Comparison of ENCODE assay signal across 8 cellular contexts in the genomic region with DNA sequence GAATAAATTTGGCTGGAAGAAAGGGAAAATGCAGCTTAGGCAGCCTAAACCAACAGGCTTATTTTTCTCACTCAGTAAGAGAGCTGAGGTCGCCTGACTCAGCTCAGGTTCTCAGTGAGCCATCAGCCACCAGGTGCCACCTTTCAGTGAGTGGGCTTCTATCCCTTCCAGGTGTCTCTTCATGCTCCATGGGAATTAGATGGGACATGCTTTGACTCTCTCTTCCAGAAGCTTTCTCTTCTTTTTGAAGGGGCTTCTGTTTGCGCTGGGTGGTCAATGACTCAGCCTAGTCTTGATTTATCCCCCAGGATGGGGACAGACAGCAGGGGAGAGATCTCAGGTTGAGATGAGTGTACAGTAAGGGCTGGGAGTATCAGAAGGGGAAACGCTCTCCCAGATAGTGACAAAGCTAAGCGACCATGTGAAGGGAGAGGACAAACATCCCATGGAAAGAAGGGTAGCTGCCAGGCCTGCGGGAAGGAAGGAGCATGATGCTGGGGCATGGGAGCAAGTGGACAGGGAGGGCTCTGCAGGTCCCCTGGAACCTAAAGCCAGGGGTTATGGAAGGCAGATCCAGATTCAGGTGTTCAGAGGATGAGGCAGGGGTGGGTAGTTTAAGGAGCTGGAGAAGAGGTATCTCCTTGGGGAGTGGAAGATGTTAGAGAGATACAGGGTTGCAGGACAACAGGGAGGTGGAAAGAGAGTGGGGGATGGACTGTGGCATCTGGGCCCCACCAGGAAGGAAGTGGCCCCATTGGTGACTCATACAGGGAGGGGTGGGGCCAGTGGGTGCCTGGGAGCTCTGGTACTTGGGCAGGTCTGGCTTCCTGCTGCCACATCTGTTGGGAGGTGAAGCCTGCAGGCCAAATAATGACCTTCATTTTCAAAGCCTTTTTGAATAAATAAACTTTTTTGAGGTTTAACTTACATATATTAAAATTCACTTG. TPM values are rescaled to one million over a fixed set of nuclear protein-coding genes. Genes with fewer than 3 reads are reported as not detected.
DNase-seq lines count a peak whose midpoint lies in the region; TF ChIP-seq lines count a peak whose summit lies in the region.

No MANE protein-coding gene starts in this region.

- H3K4me2 ChIP-seq in H9 (ENCODE audit: insufficient read depth, insufficient read length, low read length) = peak overlapping the region; percentile 1
- H3K4me2 ChIP-seq in MM.1S (ENCODE audit: low read depth, low read length) = peak overlapping the region; percentile 96

- no peak overlapping the region for H2BK20ac ChIP-seq in H9 (ENCODE audit: low read depth, low read length, poor library complexity, severe bottlenecking)

- H3K4me3 ChIP-seq in GM12864 (ENCODE audit: low read depth, low read length) = peak overlapping the region; percentile 47
- peak overlapping the region; percentile 37 for H3K4me3 ChIP-seq in MM.1S (ENCODE audit: low read length)
- H3K4me3 ChIP-seq in muscle layer of colon (ENCODE audit: low read depth in 1 of 2, low read length in 2 of 2) = no peak overlapping the region

- no peaks in the 10 kb centered on the region for H3K27me3 ChIP-seq in H9 (ENCODE audit: insufficient read depth, low read length)
- H3K27me3 ChIP-seq in MM.1S (replicated peaks; ENCODE audit: insufficient read depth, low read length) = no peaks in the 10 kb centered on the region
- H3K27me3 ChIP-seq in muscle layer of colon (ENCODE audit: control insufficient read depth in 1 of 2, insufficient read depth in 2 of 2, low read length in 2 of 2) = no peaks in the 10 kb centered on the region

- H3K9ac ChIP-seq in H9 (ENCODE audit: extremely low read depth, insufficient read length, low read length) = no peak overlapping the region
- H3K9ac ChIP-seq in MM.1S (ENCODE audit: low read length) = peak overlapping the region; percentile 80
- H3K9ac ChIP-seq in muscle layer of colon (ENCODE audit: low read length) = no peak overlapping the region

- no peaks in the 10 kb centered on the region for H3K79me1 ChIP-seq in H9 (ENCODE audit: insufficient read depth, low read depth, low read length, poor library complexity, severe bottlenecking)

- H2BK12ac ChIP-seq in H9 (ENCODE audit: insufficient read length, low read depth, low read length) = no peak overlapping the region

- no peak overlapping the region for H3K4ac ChIP-seq in H9 (ENCODE audit: low read depth, low read length)

- H3K27me3 Mint-ChIP-seq in H9 (ENCODE audit: low read depth) = no peaks in the 10 kb centered on the region
- H3K27me3 Mint-ChIP-seq in activated CD4-positive, alpha-beta T cell treated with anti-CD3 and anti-CD28 coated beads, Interleukin-2, amount 10 ng/mL, durations not matched to agents 24 days and 14 days = no peaks in the 10 kb centered on the region

- no peaks in the 10 kb centered on the region for H3K23me2 ChIP-seq in H9 (ENCODE audit: insufficient read length, low read depth, low read length, poor library complexity, severe bottlenecking)

- no peak overlapping the region for H2AK5ac ChIP-seq in H9 (ENCODE audit: insufficient read length, low read length)

- H3F3A ChIP-seq in MM.1S (ENCODE audit: insufficient read depth, low read length) = peaks cover 52% of the 10 kb centered on the region

- H3K9me2 ChIP-seq in MM.1S (replicated peaks; ENCODE audit: insufficient read depth, low read length) = no peaks in the 10 kb centered on the region

- H3K27ac ChIP-seq in H9 (ENCODE audit: insufficient read length, low read depth, low read length) (peak overlapping the region; percentile 33), MM.1S (ENCODE audit: low read length) (peak overlapping the region; percentile 99), muscle layer of colon (ENCODE audit: low read depth, low read length) (peak overlapping the region; percentile 40)

- peaks cover 0 to 2% (median 2%) of the 10 kb centered on the region in 3 experiments; a peak in 3 of 7 replicates for H3K36me3 Mint-ChIP-seq in H9 (ENCODE audit: insufficient read depth in 1 of 3, low read depth in 3 of 3)
- H3K36me3 Mint-ChIP-seq in activated CD4-positive, alpha-beta T cell treated with anti-CD3 and anti-CD28 coated beads, Interleukin-2, amount 10 ng/mL, durations not matched to agents 24 days and 14 days (ENCODE audit: low read depth) = peaks cover 36% of the 10 kb centered on the region

- no peaks in the 10 kb centered on the region for H3K9me3 Mint-ChIP-seq in H9
- H3K9me3 Mint-ChIP-seq in activated CD4-positive, alpha-beta T cell treated with anti-CD3 and anti-CD28 coated beads, Interleukin-2, amount 10 ng/mL, durations not matched to agents 24 days and 14 days = no peaks in the 10 kb centered on the region

- H2AFZ ChIP-seq in H9 (ENCODE audit: low read length) (no peak overlapping the region), MM.1S (ENCODE audit: low read length) (no peak overlapping the region)

- no peak overlapping the region for H4K5ac ChIP-seq in H9 (ENCODE audit: insufficient read length, low read depth, low read length)

- H4K91ac ChIP-seq in H9 (ENCODE audit: insufficient read length, low read depth, low read length) = no peak overlapping the region

- H3T11ph ChIP-seq in H9 (ENCODE audit: low read length) = no peak overlapping the region

- H3K18ac ChIP-seq in H9 (ENCODE audit: insufficient read length, low read depth, low read length) = peak overlapping the region; percentile 44

- H4K8ac ChIP-seq in H9 (replicated peaks; ENCODE audit: insufficient read length, low read depth, low read length) = no peak overlapping the region

- peak overlapping the region; percentile 0 for H2BK5ac ChIP-seq in H9 (ENCODE audit: insufficient read length, low read length)

- H3K27ac Mint-ChIP-seq in H9 = peak overlapping the region; percentile 89 to 96 (median 93); a peak in 6 of 7 replicates
- H3K27ac Mint-ChIP-seq in activated CD4-positive, alpha-beta T cell treated with anti-CD3 and anti-CD28 coated beads, Interleukin-2, amount 10 ng/mL, durations not matched to agents 24 days and 14 days = peak overlapping the region; percentile 99

- intact Hi-C loops in activated CD4-positive, alpha-beta T cell treated with anti-CD3 and anti-CD28 coated beads, Interleukin-2, amount 10 ng/mL, durations not matched to agents 24 days and 14 days (cut with micrococcal nuclease) = loop anchor here (1.0 to 2.0 kb wide), 10 partner anchors 17 to 557 kb away; partner anchors contain the start of genes H2AZ2, OGDH, PPIA and TMED4

- H4K20me1 ChIP-seq in H9 (ENCODE audit: control insufficient read depth, insufficient read depth, insufficient read length) = no peaks in the 10 kb centered on the region
- no peaks in the 10 kb centered on the region for H4K20me1 ChIP-seq in MM.1S (ENCODE audit: insufficient read depth, low read length)

- TF ChIP-seq CTCF in GM12864 (IDR thresholded peaks at IDR 0.05; ENCODE audit: low read depth, low read length, missing control alignments) = peak; percentile 3
- no peak for TF ChIP-seq CTCF in H9 (conservative IDR thresholded peaks at IDR 0.05)
- peak; percentile 25 for TF ChIP-seq CTCF in MM.1S (IDR thresholded peaks at IDR 0.05; ENCODE audit: low read length)

- H3K4me1 ChIP-seq in H9 (ENCODE audit: insufficient read depth, low read length) (peaks cover 5% of the 10 kb centered on the region; the same call in 1 of the 2 replicates), MM.1S (ENCODE audit: low read length) (peaks cover 63% of the 10 kb centered on the region), muscle layer of colon (ENCODE audit: insufficient read depth, low read length) (peaks cover 46% of the 10 kb centered on the region)

- H3K4me1 Mint-ChIP-seq in H9 = peaks cover 42 to 45% of the 10 kb centered on the region in 2 experiments
- H3K4me1 Mint-ChIP-seq in activated CD4-positive, alpha-beta T cell treated with anti-CD3 and anti-CD28 coated beads, Interleukin-2, amount 10 ng/mL, durations not matched to agents 24 days and 14 days = peaks cover 66% of the 10 kb centered on the region

- H3K79me2 ChIP-seq in H9 (ENCODE audit: insufficient read depth, low read length) (no peaks in the 10 kb centered on the region), MM.1S (ENCODE audit: low read length) (peaks cover 64% of the 10 kb centered on the region)

- H2BK15ac ChIP-seq in H9 (ENCODE audit: low read depth, low read length) = no peak overlapping the region

- H2BK120ac ChIP-seq in H9 (ENCODE audit: low read depth, low read length, poor library complexity, severe bottlenecking) = no peak overlapping the region

- no CpG with 5 or more reads among the region's 5 CpGs for WGBS in H9 (ENCODE audit: extremely low coverage, insufficient read length, low lambda C conversion rate)

- DNase-seq in GM12864 (ENCODE audit: low read depth) (peak; percentile 77), H9 (peak; percentile 64), MM.1S (peak; percentile 91), putamen (ENCODE audit: low spot score) (no peak)
- peak; percentile 95 for DNase-seq in activated CD4-positive, alpha-beta T cell treated with anti-CD3 and anti-CD28 coated beads, Interleukin-2, amount 10 ng/mL, durations not matched to agents 24 days and 14 days
- peak; percentile 25 for DNase-seq in effector CD8-positive, alpha-beta T cell (lab: John Stamatoyannopoulos, UW)
- DNase-seq in stimulated activated naive CD4-positive, alpha-beta T cell treated with Interleukin-2 at 50 U/mL for 16 hours (lab: John Stamatoyannopoulos, UW) = peak; percentile 83

- peak overlapping the region; percentile 58; the same call in 1 of the 2 replicates for H3K14ac ChIP-seq in H9 (ENCODE audit: insufficient read depth, low read length)

- H3K36me3 ChIP-seq in MM.1S (replicated peaks; ENCODE audit: insufficient read depth, low read length) (no peaks in the 10 kb centered on the region), muscle layer of colon (ENCODE audit: insufficient read depth, low read length) (no peaks in the 10 kb centered on the region)

- no peak overlapping the region for H3K4me3 Mint-ChIP-seq in H9
- peak overlapping the region; percentile 82 for H3K4me3 Mint-ChIP-seq in activated CD4-positive, alpha-beta T cell treated with anti-CD3 and anti-CD28 coated beads, Interleukin-2, amount 10 ng/mL, durations not matched to agents 24 days and 14 days

- H3K9me3 ChIP-seq in H9 (ENCODE audit: control insufficient read depth, low read depth, low read length) (no peaks in the 10 kb centered on the region), MM.1S (replicated peaks; ENCODE audit: insufficient read depth, low read length) (no peaks in the 10 kb centered on the region), muscle layer of colon (ENCODE audit: low read length) (no peaks in the 10 kb centered on the region)

- no peak overlapping the region for H3K23ac ChIP-seq in H9 (ENCODE audit: insufficient read length, low read depth, low read length)

- no peak overlapping the region for H3K56ac ChIP-seq in H9 (ENCODE audit: insufficient read length, low read depth, low read length)

RNA-seq across cellular contexts. Expression of gene OGDH, which starts 32.5 kb away (rescaled TPM):
- total RNA-seq in H9 (2021) = 75.3 and 77.3 TPM in 2 replicates
- 99.5 and 102 TPM in 2 replicates for total RNA-seq in activated CD4-positive, alpha-beta T cell treated with anti-CD3 and anti-CD28 coated beads, Interleukin-2, amount 10 ng/mL, durations not matched to agents 24 days and 14 days

RNA-seq across cellular contexts. Expression of gene TMED4, which starts 56.9 kb away (rescaled TPM):
- total RNA-seq in H9 (2021) = 60.3 and 62.4 TPM in 2 replicates
- 78.4 and 80.2 TPM in 2 replicates for total RNA-seq in activated CD4-positive, alpha-beta T cell treated with anti-CD3 and anti-CD28 coated beads, Interleukin-2, amount 10 ng/mL, durations not matched to agents 24 days and 14 days

Comparison
In these comparisons a context has a peak if more than half of its experiments do, and no peak if none do; other contexts are left out.
1. H3K4me3 ChIP-seq: peak in GM12864 (single experiment) and MM.1S (single experiment); none in muscle layer of colon (0 of 2).
2. H3K27ac ChIP-seq: peak in every context shown above with its lines; median percentile 99 in MM.1S; 40 in muscle layer of colon; 33 in H9.